Comparison of ENCODE assay signal across 26 cellular contexts in genomic region chr7:7536396-7537019, GRCh38. TPM values are rescaled to one million over a fixed set of nuclear protein-coding genes. Genes with fewer than 3 reads are reported as not detected.
"Had no signal": no experiment of that assay in that cellular context is flagged by ENCODE, and none has a peak within 500 bp of the region (broad histone marks: within the 10 kb centered on the region; RNA-seq: fewer than 3 reads in every experiment).

No MANE protein-coding gene starts in this region.

- H3K4me1 Mint-ChIP-seq: activated naive CD8-positive, alpha-beta T cell treated with anti-CD3 and anti-CD28 coated beads for 36 hours; central memory CD8-positive, alpha-beta T cell; stimulated activated naive B cell treated with anti-CD40 and anti-IgM and Interleukin-4, amounts not matched to agents 10 μg/mL and 1 μg/mL and 100 μg/mL, for 72 hours had no signal

- H3K9me3 ChIP-seq: breast epithelium, sigmoid colon, transverse colon, vagina had no signal

- H3K36me3 Mint-ChIP-seq: activated naive CD8-positive, alpha-beta T cell treated with anti-CD3 and anti-CD28 coated beads for 36 hours; naive thymus-derived CD4-positive, alpha-beta T cell; stimulated activated naive B cell treated with anti-CD40 and anti-IgM and Interleukin-4, amounts not matched to agents 10 μg/mL and 1 μg/mL and 100 μg/mL, for 72 hours had no signal

- H3K4me2 ChIP-seq: smooth muscle cell had no signal

- FAIRE-seq: colon, kidney had no signal

- H3K27me3 Mint-ChIP-seq: activated naive CD8-positive, alpha-beta T cell treated with anti-CD3 and anti-CD28 coated beads for 36 hours had no signal

- H3K27ac ChIP-seq: breast epithelium, foreskin keratinocyte, sigmoid colon, transverse colon, vagina had no signal

- H3K36me3 ChIP-seq: breast epithelium, sigmoid colon, transverse colon, vagina had no signal

- H3K27me3 ChIP-seq: breast epithelium, foreskin keratinocyte, sigmoid colon, transverse colon, vagina had no signal

- DNase-seq: activated CD4-positive, alpha-beta T cell treated with anti-CD3 and anti-CD28 coated beads for 1 hour; activated CD4-positive, alpha-beta T cell treated with anti-CD3 and anti-CD28 coated beads, Interleukin-2, amount 50 U/mL, for 1 hour; activated naive CD4-positive, alpha-beta T cell; activated naive CD8-positive, alpha-beta T cell treated with anti-CD3 and anti-CD28 coated beads for 36 hours; activated T-cell treated with anti-CD3 and anti-CD28 coated beads, Interleukin-2, amount 50 U/mL, for 1 hour; effector memory CD4-positive, alpha-beta T cell; foreskin keratinocyte; kidney; naive thymus-derived CD4-positive, alpha-beta T cell; occipital lobe; retina; sigmoid colon; stimulated activated CD4-positive, alpha-beta T cell treated with anti-CD3 and anti-CD28 coated beads, Interleukin-2, amount 100 ng/mL, for 48 hours; stimulated activated CD8-positive, alpha-beta memory T cell treated with anti-CD3 and anti-CD28 coated beads, Interleukin-4, amount 100 ng/mL, for 48 hours; stimulated activated naive B cell treated with anti-CD40 and anti-IgM and Interleukin-4, amounts not matched to agents 10 μg/mL and 1 μg/mL and 100 μg/mL, for 72 hours; transverse colon had no signal

- H3K27ac Mint-ChIP-seq: activated naive CD8-positive, alpha-beta T cell treated with anti-CD3 and anti-CD28 coated beads for 36 hours; stimulated activated naive B cell treated with anti-CD40 and anti-IgM and Interleukin-4, amounts not matched to agents 10 μg/mL and 1 μg/mL and 100 μg/mL, for 72 hours had no signal

- H3K4me1 ChIP-seq: breast epithelium, foreskin keratinocyte, sigmoid colon, vagina had no signal

- H3K4me3 Mint-ChIP-seq: activated naive CD8-positive, alpha-beta T cell treated with anti-CD3 and anti-CD28 coated beads for 36 hours; central memory CD8-positive, alpha-beta T cell; naive thymus-derived CD4-positive, alpha-beta T cell; neural crest cell; stimulated activated naive B cell treated with anti-CD40 and anti-IgM and Interleukin-4, amounts not matched to agents 10 μg/mL and 1 μg/mL and 100 μg/mL, for 72 hours had no signal

- ATAC-seq: foreskin keratinocyte; left lobe of liver; naive thymus-derived CD4-positive, alpha-beta T cell; stimulated activated naive B cell treated with anti-CD40 and anti-IgM and Interleukin-4, amounts not matched to agents 10 μg/mL and 1 μg/mL and 100 μg/mL, for 72 hours had no signal

- H3K9me3 Mint-ChIP-seq: activated naive CD8-positive, alpha-beta T cell treated with anti-CD3 and anti-CD28 coated beads for 36 hours; central memory CD8-positive, alpha-beta T cell; naive thymus-derived CD4-positive, alpha-beta T cell; neural crest cell; stimulated activated naive B cell treated with anti-CD40 and anti-IgM and Interleukin-4, amounts not matched to agents 10 μg/mL and 1 μg/mL and 100 μg/mL, for 72 hours had no signal

- H3K4me3 ChIP-seq: breast epithelium, lung, smooth muscle cell, transverse colon, vagina had no signal

RNA-seq across cellular contexts. Expression of gene COL28A1, which starts 0.8 kb away (rescaled TPM):
- total RNA-seq: dermis microvascular lymphatic vessel endothelial cell, foreskin keratinocyte, glomerular endothelial cell had no signal
- polyA plus RNA-seq: foreskin keratinocyte, smooth muscle cell had no signal
